25 cellular contexts compared by ENCODE assay signal in the genomic region with DNA sequence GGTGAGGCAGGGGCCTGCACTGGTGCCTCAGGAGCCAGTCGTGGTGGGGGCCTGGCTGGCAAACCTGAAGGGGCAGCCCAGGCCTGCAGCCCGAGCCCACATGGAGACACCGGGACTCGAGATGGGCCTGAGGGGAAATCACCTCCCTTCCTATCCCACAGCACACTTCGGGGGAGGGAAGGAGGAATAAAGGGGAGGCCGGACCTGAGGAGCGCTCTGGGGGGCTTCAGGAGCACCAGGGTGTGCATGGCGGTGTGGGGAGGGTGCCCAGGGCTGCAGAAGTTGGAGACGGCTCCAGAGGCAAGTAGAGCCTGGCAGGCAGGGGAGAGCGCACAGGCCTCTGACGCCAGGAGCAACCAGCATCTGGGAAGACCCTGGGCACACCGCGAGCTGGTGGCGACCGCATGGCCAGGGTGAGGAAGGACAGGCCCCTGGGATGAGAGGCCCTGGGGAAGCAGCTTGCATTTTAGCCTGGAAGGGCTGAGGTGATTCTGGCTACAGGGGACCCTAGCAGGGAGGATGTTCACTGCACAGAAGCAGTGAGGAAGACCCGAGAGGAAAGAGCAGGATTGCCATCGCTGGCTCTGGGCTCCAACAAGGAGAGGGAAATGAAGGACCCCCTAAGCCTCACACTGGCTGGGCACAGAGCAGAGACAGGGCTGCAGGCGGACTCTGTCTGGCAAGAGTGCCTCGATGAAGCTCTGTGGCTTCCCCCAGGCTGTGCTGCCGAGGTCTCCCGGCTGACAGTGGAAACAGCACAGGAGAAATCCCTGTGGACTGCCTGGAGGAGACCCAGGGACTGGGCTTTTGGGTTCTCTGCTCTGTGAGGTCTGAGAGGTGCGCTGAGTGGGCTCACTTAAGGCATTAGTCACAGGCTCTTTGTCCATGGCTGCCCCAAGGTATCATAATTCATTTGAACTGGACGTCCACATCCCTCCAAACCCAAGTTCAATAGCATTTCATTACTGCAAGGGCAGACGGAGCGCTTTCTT.
DNase-seq lines count a peak whose midpoint lies in the region; ATAC-seq and TF ChIP-seq lines count a peak whose summit lies in the region.
"Had no signal": no experiment of that assay in that cellular context is flagged by ENCODE, and none has a peak within 500 bp of the region (broad histone marks: within the 10 kb centered on the region; RNA-seq: fewer than 3 reads in every experiment).

No MANE protein-coding gene starts in this region.

- H3K14ac ChIP-seq in neuronal stem cell (ENCODE audit: low read length): peak overlapping the region; percentile 12

- no peak overlapping the region for H2BK5ac ChIP-seq in neuronal stem cell (ENCODE audit: low read length)

- no peaks in the 10 kb centered on the region for H3K79me1 ChIP-seq in neuronal stem cell (ENCODE audit: low read depth, low read length)

- H3K27me3 ChIP-seq in right atrium auricular region (no peaks in the 10 kb centered on the region), neuronal stem cell (ENCODE audit: control insufficient read depth in 3 of 3, insufficient read depth in 3 of 3, low read depth in 1 of 3, low read length in 3 of 3) (peaks cover 0 to 4% (median 2%) of the 10 kb centered on the region in 3 experiments), gastrocnemius medialis (peaks cover 0 to 8% (median 0%) of the 10 kb centered on the region in 3 donors)
- H3K27me3 ChIP-seq: MG63 had no signal

- intact Hi-C loops in Right ventricle myocardium inferior (cut with DNase I): no loop called here
- intact Hi-C loops in gastrocnemius medialis (cut with DNase I; ENCODE audit: low total_unique reads): no loop called here

- TF ChIP-seq POLR2A in gastrocnemius medialis (IDR thresholded peaks at IDR 0.05): no peak

- no peak overlapping the region for H3K4ac ChIP-seq in neuronal stem cell (ENCODE audit: low read length)

- H3K27ac ChIP-seq in right atrium auricular region (no peak overlapping the region), neuronal stem cell (replicated peaks; ENCODE audit: low read length) (no peak overlapping the region), gastrocnemius medialis (no peak overlapping the region)
- H3K27ac ChIP-seq: left lung, tibial artery had no signal

- peak overlapping the region; percentile 20 for H2BK15ac ChIP-seq in neuronal stem cell (ENCODE audit: low read length)

- no peak overlapping the region for H2BK120ac ChIP-seq in neuronal stem cell (ENCODE audit: low read depth, low read length)

- in situ Hi-C loops in gastrocnemius medialis (cut with MboI; ENCODE audit: low sequenced_read_pairs in 4 of 4): no loop called here

- no peak overlapping the region for H2AFZ ChIP-seq in neuronal stem cell (ENCODE audit: low read length)
- H2AFZ ChIP-seq: GM23338 had no signal

- H3K36me3 ChIP-seq in right atrium auricular region (no peaks in the 10 kb centered on the region), neuronal stem cell (replicated peaks in 1 of 2; ENCODE audit: control insufficient read depth in 2 of 2, insufficient read depth in 2 of 2, low read length in 2 of 2) (no peaks in the 10 kb centered on the region), gastrocnemius medialis (no peaks in the 10 kb centered on the region)
- H3K36me3 ChIP-seq: left lung, MG63, tibial artery had no signal

- no peak overlapping the region for H2BK12ac ChIP-seq in neuronal stem cell (ENCODE audit: low read length)

- DNase-seq in right atrium auricular region (ENCODE audit: low spot score): peak; percentile 43
- no peak for DNase-seq in Right ventricle myocardium inferior (ENCODE audit: missing footprints)
- peak; percentile 36 for DNase-seq in ecto neural progenitor cell (ENCODE audit: low spot score)
- no peak for DNase-seq in neuronal stem cell (ENCODE audit: low spot score)
- no peak for DNase-seq in activated naive CD8-positive, alpha-beta T cell treated with anti-CD3 and anti-CD28 coated beads, Interleukin-2, amount 50 U/mL, for 24 hours
- DNase-seq in gastrocnemius medialis: no peak
- DNase-seq: ACHN; activated CD4-positive, alpha-beta T cell treated with anti-CD3 and anti-CD28 coated beads, Interleukin-2, amount 10 ng/mL, durations not matched to agents 24 days and 14 days; activated naive CD4-positive, alpha-beta T cell treated with Interleukin-2 at 50 U/mL for 16 hours; C1 segment of cervical spinal cord; Calu3; dermis blood vessel endothelial cell; NCI-H2171; small intestine; stimulated activated CD4-positive, alpha-beta T cell treated with anti-CD3 and anti-CD28 coated beads, Interleukin-2, amount 100 ng/mL, for 48 hours; stimulated activated naive CD4-positive, alpha-beta T cell; T-helper 2 cell had no signal

- no peak overlapping the region for H3K4me3 Mint-ChIP-seq in activated naive CD8-positive, alpha-beta T cell treated with anti-CD3 and anti-CD28 coated beads, Interleukin-2, amount 50 U/mL, for 24 hours
- H3K4me3 Mint-ChIP-seq: activated CD4-positive, alpha-beta T cell treated with anti-CD3 and anti-CD28 coated beads, Interleukin-2, amount 10 ng/mL, durations not matched to agents 24 days and 14 days; GM23338 had no signal

- H3K23ac ChIP-seq in neuronal stem cell (ENCODE audit: low read depth, low read length, poor library complexity): no peak overlapping the region

- H3K9me3 ChIP-seq in right atrium auricular region (no peaks in the 10 kb centered on the region), neuronal stem cell (replicated peaks in 1 of 2; ENCODE audit: control insufficient read depth in 2 of 2, insufficient read depth in 1 of 2, low read depth in 1 of 2, low read length in 2 of 2) (no peaks in the 10 kb centered on the region), gastrocnemius medialis (no peaks in the 10 kb centered on the region)
- H3K9me3 ChIP-seq: left lung, MG63, mucosa of descending colon, SK-N-SH, tibial artery had no signal

- peak overlapping the region; percentile 58 for H2AK5ac ChIP-seq in neuronal stem cell (ENCODE audit: low read depth, low read length)

- H3K4me1 ChIP-seq in right atrium auricular region (no peaks in the 10 kb centered on the region), neuronal stem cell (ENCODE audit: control insufficient read depth in 2 of 2, insufficient read depth in 1 of 2, low read depth in 1 of 2, low read length in 2 of 2) (peaks cover 0 to 11% of the 10 kb centered on the region in 2 donors), gastrocnemius medialis (no peaks in the 10 kb centered on the region)
- H3K4me1 ChIP-seq: left lung, tibial artery had no signal

- peak overlapping the region; percentile 47 for H3K9ac ChIP-seq in neuronal stem cell (ENCODE audit: low read depth, low read length, poor library complexity)
- H3K9ac ChIP-seq: SK-N-SH had no signal

- H3K27me3 Mint-ChIP-seq in activated naive CD8-positive, alpha-beta T cell treated with anti-CD3 and anti-CD28 coated beads, Interleukin-2, amount 50 U/mL, for 24 hours: peaks cover 4% of the 10 kb centered on the region
- H3K27me3 Mint-ChIP-seq: activated CD4-positive, alpha-beta T cell treated with anti-CD3 and anti-CD28 coated beads, Interleukin-2, amount 10 ng/mL, durations not matched to agents 24 days and 14 days had no signal

- no peak overlapping the region for H3K4me2 ChIP-seq in neuronal stem cell (ENCODE audit: insufficient read depth, low read length, poor library complexity, severe bottlenecking)
- H3K4me2 ChIP-seq: GM23338, SK-N-SH had no signal

- H3K27ac Mint-ChIP-seq in activated naive CD8-positive, alpha-beta T cell treated with anti-CD3 and anti-CD28 coated beads, Interleukin-2, amount 50 U/mL, for 24 hours: no peak overlapping the region
- H3K27ac Mint-ChIP-seq: activated CD4-positive, alpha-beta T cell treated with anti-CD3 and anti-CD28 coated beads, Interleukin-2, amount 10 ng/mL, durations not matched to agents 24 days and 14 days had no signal

- H3K9me3 Mint-ChIP-seq in activated naive CD8-positive, alpha-beta T cell treated with anti-CD3 and anti-CD28 coated beads, Interleukin-2, amount 50 U/mL, for 24 hours: no peaks in the 10 kb centered on the region
- H3K9me3 Mint-ChIP-seq: activated CD4-positive, alpha-beta T cell treated with anti-CD3 and anti-CD28 coated beads, Interleukin-2, amount 10 ng/mL, durations not matched to agents 24 days and 14 days; GM23338 had no signal

- H3K36me3 Mint-ChIP-seq in activated naive CD8-positive, alpha-beta T cell treated with anti-CD3 and anti-CD28 coated beads, Interleukin-2, amount 50 U/mL, for 24 hours (ENCODE audit: low read depth): no peaks in the 10 kb centered on the region

- no peak overlapping the region for H4K8ac ChIP-seq in neuronal stem cell (ENCODE audit: low read depth, low read length)

- H3K18ac ChIP-seq in neuronal stem cell (ENCODE audit: low read length): peak overlapping the region; percentile 77

- no peak overlapping the region for H4K91ac ChIP-seq in neuronal stem cell (ENCODE audit: low read depth, low read length, poor library complexity)

- H3K4me3 ChIP-seq in right atrium auricular region (no peak overlapping the region), neuronal stem cell (ENCODE audit: low read length in 2 of 2) (no peak overlapping the region), gastrocnemius medialis (no peak overlapping the region)
- H3K4me3 ChIP-seq: GM23338, left lung, mucosa of descending colon had no signal

- no peaks in the 10 kb centered on the region for H3K4me1 Mint-ChIP-seq in activated naive CD8-positive, alpha-beta T cell treated with anti-CD3 and anti-CD28 coated beads, Interleukin-2, amount 50 U/mL, for 24 hours
- H3K4me1 Mint-ChIP-seq: activated CD4-positive, alpha-beta T cell treated with anti-CD3 and anti-CD28 coated beads, Interleukin-2, amount 10 ng/mL, durations not matched to agents 24 days and 14 days had no signal

- WGBS in neuronal stem cell (ENCODE audit: extremely low coverage in 2 of 2, insufficient read length in 2 of 2, insufficient replicate concordance in 1 of 2), 2 donors: no CpG with 5 or more reads among the region's 25 CpGs

- TF ChIP-seq CTCF in right atrium auricular region (IDR thresholded peaks at IDR 0.05): no peak
- no peak for TF ChIP-seq CTCF in gastrocnemius medialis (IDR thresholded peaks at IDR 0.05 in 4 of 5, conservative IDR thresholded peaks at IDR 0.05 in 1 of 5)

- ATAC-seq in Right ventricle myocardium inferior (no peak), gastrocnemius medialis (no peak), GM21526 (IDR thresholded peaks at IDR 0.05; ENCODE audit: low FRiP score, unreplicated experiment) (no peak), HG02798 (IDR thresholded peaks at IDR 0.05; ENCODE audit: poor library complexity, unreplicated experiment) (no peak)
- ATAC-seq in activated naive CD8-positive, alpha-beta T cell treated with anti-CD3 and anti-CD28 coated beads, Interleukin-2, amount 50 U/mL, for 24 hours: no peak
- ATAC-seq: GM23338, left lung, mucosa of descending colon had no signal

Comparison
In these comparisons a context has a peak if more than half of its experiments do, and no peak if none do; other contexts are left out.
1. DNase-seq: peak in right atrium auricular region (single experiment) and ecto neural progenitor cell (single experiment); none in Right ventricle myocardium inferior (single experiment), neuronal stem cell (single experiment), activated naive CD8-positive, alpha-beta T cell treated with anti-CD3 and anti-CD28 coated beads, Interleukin-2, amount 50 U/mL, for 24 hours (single experiment) and gastrocnemius medialis (0 of 2).